ENCODE assay signal across 34 cellular contexts in the genomic region with DNA sequence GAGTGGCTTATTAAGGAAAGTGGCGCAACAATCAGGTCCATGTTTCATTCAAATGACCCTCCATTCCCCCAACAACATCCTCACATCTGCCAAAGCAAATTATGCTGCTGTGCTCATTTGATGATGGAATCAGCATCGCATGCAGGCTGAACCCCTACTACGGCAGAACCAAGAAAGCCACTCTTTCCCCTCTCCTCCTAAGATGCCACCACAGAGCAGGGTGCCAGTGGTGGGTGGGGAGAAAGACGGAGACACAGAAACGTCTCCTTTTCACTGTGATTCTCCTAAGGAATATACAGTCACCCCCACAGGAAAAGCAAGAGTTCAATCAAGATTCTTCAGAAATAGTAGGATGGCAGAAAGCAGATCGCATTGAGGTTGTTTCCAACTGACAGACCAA. TPM values are rescaled to one million over a fixed set of nuclear protein-coding genes. Genes with fewer than 3 reads are reported as not detected.
"Had no signal": no experiment of that assay in that cellular context is flagged by ENCODE, and none has a peak within 500 bp of the region (broad histone marks: within the 10 kb centered on the region; RNA-seq: fewer than 3 reads in every experiment).

No MANE protein-coding gene starts in this region.

- H3K27ac ChIP-seq: left lung, ovary, right atrium auricular region, sigmoid colon, spleen, suprapubic skin, thoracic aorta, tibial artery, upper lobe of right lung, uterus had no signal

- H3K4me1 ChIP-seq: right atrium auricular region, sigmoid colon, suprapubic skin, tibial artery, uterus had no signal

- DNase-seq: hypothalamus; immature natural killer cell; kidney; left colon; left lung; midbrain; mucosa of descending colon; naive thymus-derived CD4-positive, alpha-beta T cell; ovary; sigmoid colon; spleen; stimulated activated CD4-positive, alpha-beta T cell treated with anti-CD3 and anti-CD28 coated beads, Interleukin-4, amount 100 ng/mL, for 24 hours; stimulated activated naive CD4-positive, alpha-beta T cell; tibial artery; trophoblast cell; upper lobe of right lung; uterus had no signal

- H3K9me3 ChIP-seq: left lung, mucosa of descending colon, ovary, right atrium auricular region, sigmoid colon, spleen, suprapubic skin, thoracic aorta, tibial artery, upper lobe of right lung, uterus had no signal

- H3K36me3 ChIP-seq: ovary, thoracic aorta, uterus had no signal

- H3K36me3 Mint-ChIP-seq: natural killer cell treated with Interleukin-12 subunit alpha and Interleukin-12 subunit beta and Interleukin-15 and Interleukin-18, amount 100 ng/mL, for 72 hours; stimulated activated effector memory CD8-positive, alpha-beta T cell treated with anti-CD3 and anti-CD28 coated beads, Interleukin-12 subunit alpha, Interleukin-12 subunit beta, amount 100 ng/mL, for 72 hours had no signal

- ATAC-seq: left lung; mucosa of descending colon; naive thymus-derived CD4-positive, alpha-beta T cell; natural killer cell treated with Interleukin-12 subunit alpha and Interleukin-12 subunit beta and Interleukin-15 and Interleukin-18, amount 100 ng/mL, for 72 hours; stimulated activated effector memory CD8-positive, alpha-beta T cell treated with anti-CD3 and anti-CD28 coated beads, Interleukin-12 subunit alpha, Interleukin-12 subunit beta, amount 100 ng/mL, for 72 hours; upper lobe of right lung had no signal

- H3K4me3 ChIP-seq: left lung, lung, mucosa of descending colon, ovary, right atrium auricular region, sigmoid colon, spleen, suprapubic skin, thoracic aorta, tibial artery, upper lobe of right lung, uterus had no signal

- H3K4me3 Mint-ChIP-seq: immature natural killer cell; memory B cell; naive thymus-derived CD4-positive, alpha-beta T cell; natural killer cell treated with Interleukin-12 subunit alpha and Interleukin-12 subunit beta and Interleukin-15 and Interleukin-18, amount 100 ng/mL, for 72 hours; stimulated activated effector memory CD8-positive, alpha-beta T cell treated with anti-CD3 and anti-CD28 coated beads, Interleukin-12 subunit alpha, Interleukin-12 subunit beta, amount 100 ng/mL, for 72 hours; stimulated activated naive CD8-positive, alpha-beta T cell treated with anti-CD3 and anti-CD28 coated beads, Interleukin-15, Interleukin-2, amounts not matched to agents 100 ng/mL and 50 ng/mL, for 24 hours had no signal

- H3K27me3 ChIP-seq: left lung, ovary, right atrium auricular region, sigmoid colon, spleen, suprapubic skin, tibial artery, upper lobe of right lung, uterus had no signal

- H3K27ac Mint-ChIP-seq: immature natural killer cell; memory B cell; natural killer cell treated with Interleukin-12 subunit alpha and Interleukin-12 subunit beta and Interleukin-15 and Interleukin-18, amount 100 ng/mL, for 72 hours; progenitor cell of endocrine pancreas; stimulated activated effector memory CD8-positive, alpha-beta T cell treated with anti-CD3 and anti-CD28 coated beads, Interleukin-12 subunit alpha, Interleukin-12 subunit beta, amount 100 ng/mL, for 72 hours; stimulated activated naive CD8-positive, alpha-beta T cell treated with anti-CD3 and anti-CD28 coated beads, Interleukin-15, Interleukin-2, amounts not matched to agents 100 ng/mL and 50 ng/mL, for 24 hours had no signal

- H3K27me3 Mint-ChIP-seq: memory B cell; naive thymus-derived CD4-positive, alpha-beta T cell; natural killer cell treated with Interleukin-12 subunit alpha and Interleukin-12 subunit beta and Interleukin-15 and Interleukin-18, amount 100 ng/mL, for 72 hours; progenitor cell of endocrine pancreas; stimulated activated naive CD8-positive, alpha-beta T cell treated with anti-CD3 and anti-CD28 coated beads, Interleukin-15, Interleukin-2, amounts not matched to agents 100 ng/mL and 50 ng/mL, for 24 hours had no signal

- H3K4me1 Mint-ChIP-seq: memory B cell had no signal

- H3K9me3 Mint-ChIP-seq: immature natural killer cell; memory B cell; natural killer cell treated with Interleukin-12 subunit alpha and Interleukin-12 subunit beta and Interleukin-15 and Interleukin-18, amount 100 ng/mL, for 72 hours; stimulated activated effector memory CD8-positive, alpha-beta T cell treated with anti-CD3 and anti-CD28 coated beads, Interleukin-12 subunit alpha, Interleukin-12 subunit beta, amount 100 ng/mL, for 72 hours; stimulated activated naive CD8-positive, alpha-beta T cell treated with anti-CD3 and anti-CD28 coated beads, Interleukin-15, Interleukin-2, amounts not matched to agents 100 ng/mL and 50 ng/mL, for 24 hours had no signal

RNA-seq across cellular contexts. Expression of a gene that starts 43.4 kb away (rescaled TPM):
- total RNA-seq: kidney; left lung; lower leg skin; lung; mesenteric fat pad; myocyte; naive thymus-derived CD4-positive, alpha-beta T cell; natural killer cell treated with Interleukin-12 subunit alpha and Interleukin-12 subunit beta and Interleukin-15 and Interleukin-18, amount 100 ng/mL, for 72 hours; omental fat pad; ovary; progenitor cell of endocrine pancreas; pulmonary artery endothelial cell; renal cortical epithelial cell; right atrium auricular region; spleen; subcutaneous adipose tissue; suprapubic skin; thoracic aorta; upper lobe of right lung; uterus had no signal
- polyA plus RNA-seq: immature natural killer cell; lung; naive thymus-derived CD4-positive, alpha-beta T cell; neural cell; ovary; spleen had no signal
